21 cellular contexts compared by ENCODE assay signal in the genomic region with DNA sequence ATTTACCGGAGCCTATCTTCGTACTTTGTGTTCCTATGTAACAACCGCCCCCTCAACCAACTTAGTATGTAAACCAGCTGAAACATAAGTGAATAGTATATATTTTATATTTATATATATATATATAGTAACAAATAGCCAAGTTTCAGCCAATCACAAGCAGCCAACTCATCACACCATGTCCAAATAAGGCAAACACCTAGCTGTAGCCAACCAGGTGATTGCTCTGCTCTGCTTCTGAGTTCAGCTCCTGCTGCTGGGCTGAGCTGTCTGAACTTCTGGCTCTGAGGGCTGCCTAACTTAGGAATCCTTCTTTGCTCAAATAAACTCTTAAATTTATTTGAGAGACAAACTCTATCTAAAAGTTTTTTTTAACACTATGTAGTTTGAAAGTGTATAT.
A peak's percentile ranks its signal among the peaks of the same experiment; 100 is the strongest.
DNase-seq lines count a peak whose midpoint lies in the region; ATAC-seq, FAIRE-seq and TF ChIP-seq lines count a peak whose summit lies in the region.
"Had no signal": no experiment of that assay in that cellular context is flagged by ENCODE, and none has a peak within 500 bp of the region (broad histone marks: within the 10 kb centered on the region; RNA-seq: fewer than 3 reads in every experiment).

No MANE protein-coding gene starts in this region.

- H2AFZ ChIP-seq in HepG2 (ENCODE audit: low read length), result no peak overlapping the region

- H3K9ac ChIP-seq in HepG2 (ENCODE audit: insufficient read depth, low read depth, low read length) (no peak overlapping the region), endodermal cell (ENCODE audit: extremely low read depth, low read length, poor library complexity, severe bottlenecking) (no peak overlapping the region)
- H3K9ac ChIP-seq: BLaER1 treated with 17β-estradiol and CSF1 and Interleukin-3, amounts not matched to agents 10 nM and 100 nM had no signal

- no peaks in the 10 kb centered on the region for H3K79me2 ChIP-seq in HepG2 (ENCODE audit: insufficient read depth, low read length)

- no TSS peak for BruUV-seq in HepG2 (replicated peaks; lab: Mats Ljungman, UMichigan)

- TF ChIP-seq EP300 in HepG2 (IDR thresholded peaks at IDR 0.05; ENCODE audit: low read depth in 2 of 2, low read length in 2 of 2) (no peak), HepG2 (CRISPR knock-in tag; IDR thresholded peaks at IDR 0.05; ENCODE audit: borderline replicate concordance) (no peak)

- H3K36me3 ChIP-seq in HepG2 (replicated peaks in 1 of 2; ENCODE audit: control insufficient read depth in 1 of 2, insufficient read depth in 2 of 2, low read length in 2 of 2) (no peaks in the 10 kb centered on the region), right lobe of liver (no peaks in the 10 kb centered on the region), endodermal cell (ENCODE audit: control insufficient read depth, insufficient read depth, low read length) (no peaks in the 10 kb centered on the region)
- H3K36me3 ChIP-seq: BLaER1 treated with 17β-estradiol and CSF1 and Interleukin-3, amounts not matched to agents 10 nM and 100 nM had no signal

- H3K4me1 Mint-ChIP-seq in endodermal cell, result no peaks in the 10 kb centered on the region
- H3K4me1 Mint-ChIP-seq: B cell had no signal

- H3K27ac Mint-ChIP-seq in endodermal cell, result no peak overlapping the region
- H3K27ac Mint-ChIP-seq: B cell; CD4-positive, alpha-beta T cell; CD8-positive, alpha-beta T cell had no signal

- in situ Hi-C loops in HepG2 (cut with HindIII; ENCODE audit: extremely low pct_ligation_motif_present, low pct_unique_long_range_greater_than_20kb), result no loop called here

- 66% methylated on average over 3 of the region's 3 CpGs for WGBS in HepG2 (ENCODE audit: low lambda C conversion rate)
- 86% methylated on average over 3 of the region's 3 CpGs for WGBS in right lobe of liver (ENCODE audit: insufficient coverage, low coverage, low lambda C conversion rate, missing lambda C conversion rate)
- 91% methylated on average over 2 of the region's 3 CpGs; no CpG with 5 or more reads in 1 of the 2 experiments for WGBS in endodermal cell (ENCODE audit: insufficient coverage in 1 of 2, insufficient read length in 1 of 2), 2 experiments

- H3K36me3 Mint-ChIP-seq in endodermal cell (ENCODE audit: low read depth), result peaks cover 3% of the 10 kb centered on the region
- H3K36me3 Mint-ChIP-seq: CD8-positive, alpha-beta T cell had no signal

- H3K4me3 ChIP-seq in HepG2 (replicated peaks in 1 of 3; ENCODE audit: insufficient read depth in 1 of 3, low read depth in 2 of 3, low read length in 3 of 3), result no peak overlapping the region
- H3K4me3 ChIP-seq in right lobe of liver, result no peak overlapping the region
- H3K4me3 ChIP-seq in endodermal cell (ENCODE audit: low read length), result no peak overlapping the region
- H3K4me3 ChIP-seq: A549; BLaER1 treated with 17β-estradiol and CSF1 and Interleukin-3, amounts not matched to agents 10 nM and 100 nM had no signal

- POLR2A ChIA-PET in HepG2 (lab: Yijun Ruan, JAX), result no interaction called here

- no peak for TF ChIP-seq POLR2A in HepG2 (IDR thresholded peaks at IDR 0.05; ENCODE audit: insufficient read depth in 1 of 2, low read depth in 2 of 2, low read length in 2 of 2)
- no peak for TF ChIP-seq POLR2A in right lobe of liver (IDR thresholded peaks at IDR 0.05)

- TF ChIP-seq RAD21 in HepG2 (CRISPR knock-in tag; IDR thresholded peaks at IDR 0.05), result no peak

- no peaks in the 10 kb centered on the region for H4K20me1 ChIP-seq in HepG2 (ENCODE audit: insufficient read depth, low read length)
- H4K20me1 ChIP-seq: BLaER1 treated with 17β-estradiol and CSF1 and Interleukin-3, amounts not matched to agents 10 nM and 100 nM had no signal

- H3K4me1 ChIP-seq in HepG2 (ENCODE audit: insufficient read depth, low read length), result peaks cover 6% of the 10 kb centered on the region; the same call in 1 of the 2 replicates
- H3K4me1 ChIP-seq in right lobe of liver, result no peaks in the 10 kb centered on the region
- no peaks in the 10 kb centered on the region for H3K4me1 ChIP-seq in endodermal cell (ENCODE audit: control insufficient read depth, insufficient read depth, low read length)
- H3K4me1 ChIP-seq: A549; BLaER1 treated with 17β-estradiol and CSF1 and Interleukin-3, amounts not matched to agents 10 nM and 100 nM; Caco-2 had no signal

- peaks cover 6% of the 10 kb centered on the region for H3K9me3 Mint-ChIP-seq in endodermal cell
- H3K9me3 Mint-ChIP-seq: CD4-positive, alpha-beta T cell; CD8-positive, alpha-beta T cell had no signal

- 0 out of 5 replicates have a peak, but pooled peaks cover 0 to 7% of the 10 kb centered on the region in 2 experiments for H3K27me3 ChIP-seq in HepG2 (ENCODE audit: control insufficient read depth in 1 of 2, insufficient read depth in 2 of 2, low read length in 2 of 2)
- H3K27me3 ChIP-seq in right lobe of liver, result no peaks in the 10 kb centered on the region
- no peaks in the 10 kb centered on the region for H3K27me3 ChIP-seq in endodermal cell (ENCODE audit: control insufficient read depth, insufficient read depth, low read length, poor library complexity, severe bottlenecking)
- H3K27me3 ChIP-seq: BLaER1 treated with 17β-estradiol and CSF1 and Interleukin-3, amounts not matched to agents 10 nM and 100 nM had no signal

- no peak overlapping the region for H3K4me2 ChIP-seq in HepG2 (ENCODE audit: low read depth, low read length)
- H3K4me2 ChIP-seq: A549; BLaER1 treated with 17β-estradiol and CSF1 and Interleukin-3, amounts not matched to agents 10 nM and 100 nM had no signal

- CTCF ChIA-PET in HepG2 (lab: Yijun Ruan, JAX; ENCODE audit: low intra/inter-chr PET ratio, low total read pairs), result no interaction called here

- intact Hi-C loops in HepG2 (cut with micrococcal nuclease; ENCODE audit: unreplicated experiment), result no loop called here
- intact Hi-C loops in right lobe of liver (cut with DNase I), result no loop called here

- FAIRE-seq in HepG2 (lab: Jason Lieb, UNC), result no peak
- FAIRE-seq: A549, D721Med, G401.6, GM12891, GM19239 had no signal

- no peak for TF ChIP-seq CTCF in HepG2 (CRISPR knock-in tag; IDR thresholded peaks at IDR 0.05)
- no peak for TF ChIP-seq CTCF in right lobe of liver (IDR thresholded peaks at IDR 0.05)
- TF ChIP-seq CTCF in endodermal cell (conservative IDR thresholded peaks at IDR 0.05), result no peak

- peaks cover 10% of the 10 kb centered on the region for H3K27me3 Mint-ChIP-seq in endodermal cell (ENCODE audit: insufficient read depth)
- H3K27me3 Mint-ChIP-seq: CD4-positive, alpha-beta T cell had no signal

- no peaks in the 10 kb centered on the region for H3K9me3 ChIP-seq in HepG2 (ENCODE audit: low read length)
- H3K9me3 ChIP-seq in right lobe of liver, result no peaks in the 10 kb centered on the region
- H3K9me3 ChIP-seq in endodermal cell (ENCODE audit: control insufficient read depth, low read length), result no peaks in the 10 kb centered on the region
- H3K9me3 ChIP-seq: A549, Caco-2 had no signal

- no peak overlapping the region for H3K27ac ChIP-seq in HepG2 (ENCODE audit: extremely low read length, insufficient read depth, low read length)
- H3K27ac ChIP-seq in right lobe of liver, result no peak overlapping the region
- no peak overlapping the region for H3K27ac ChIP-seq in endodermal cell (ENCODE audit: low read depth, low read length)
- H3K27ac ChIP-seq: 22Rv1; A549; BLaER1 treated with 17β-estradiol and CSF1 and Interleukin-3, amounts not matched to agents 10 nM and 100 nM; C4-2B had no signal

- ATAC-seq in HepG2 (no peak), right lobe of liver (no peak), HG03139 (IDR thresholded peaks at IDR 0.05; ENCODE audit: unreplicated experiment) (no peak)
- ATAC-seq: A549; CD8-positive, alpha-beta T cell had no signal

- DNase-seq in HepG2 (ENCODE audit: low spot score) (no peak), right lobe of liver (no peak), endodermal cell (peak; percentile 14), T-helper 9 cell (no peak)
- DNase-seq: AML-193; Caco-2; Calu3; CD4-positive, alpha-beta T cell; CD8-positive, alpha-beta T cell; DMS79 treated with DMSO at 0.1 percent for 48 hours; GF-D8 had no signal

- no peak overlapping the region for H3K4me3 Mint-ChIP-seq in endodermal cell
- H3K4me3 Mint-ChIP-seq: B cell; CD4-positive, alpha-beta T cell; CD8-positive, alpha-beta T cell had no signal

TF ChIP-seq in HepG2, 621 proteins besides CTCF, POLR2A, EP300 and RAD21:
- TF ChIP-seq, protein P1, sequence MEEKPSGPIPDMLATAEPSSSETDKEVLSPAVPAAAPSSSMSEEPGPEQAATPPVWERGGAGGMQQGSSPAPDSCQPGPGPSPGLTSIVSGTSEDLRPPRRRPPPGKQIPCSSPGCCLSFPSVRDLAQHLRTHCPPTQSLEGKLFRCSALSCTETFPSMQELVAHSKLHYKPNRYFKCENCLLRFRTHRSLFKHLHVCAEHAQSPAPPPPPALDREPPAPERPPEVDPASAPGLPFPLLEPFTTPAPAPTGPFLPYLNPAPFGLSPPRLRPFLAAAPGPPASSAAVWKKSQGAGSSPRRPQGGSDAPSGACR (CRISPR knock-in tag; IDR thresholded peaks at IDR 0.05), result no peak
- peak; percentile 70 for TF ChIP-seq SRF (IDR thresholded peaks at IDR 0.05; ENCODE audit: low read depth, low read length)
